In genomic region chr12:80698847-80699542, GRCh38 we compare ENCODE assay signal across 30 cellular contexts. TPM values are rescaled to one million over a fixed set of nuclear protein-coding genes. Genes with fewer than 3 reads are reported as not detected.
"Had no signal": no experiment of that assay in that cellular context is flagged by ENCODE, and none has a peak within 500 bp of the region (broad histone marks: within the 10 kb centered on the region; RNA-seq: fewer than 3 reads in every experiment).

No MANE protein-coding gene starts in this region.

- H3K9me3 ChIP-seq: adrenal gland, ascending aorta, breast epithelium, heart right ventricle, lower lobe of right lung, ovary, prostate gland, thoracic aorta, vagina had no signal

- H3K36me3 ChIP-seq: adrenal gland, ascending aorta, breast epithelium, heart right ventricle, lower lobe of right lung, ovary, prostate gland, thoracic aorta, vagina, WERI-Rb-1 had no signal

- H3K27ac Mint-ChIP-seq: activated naive CD4-positive, alpha-beta T cell treated with anti-CD3 and anti-CD28 coated beads for 36 hours; activated naive CD8-positive, alpha-beta T cell treated with anti-CD3 and anti-CD28 coated beads for 36 hours; activated T-helper 1 cell treated with anti-CD3 and anti-CD28 coated beads, Interleukin-12 subunit alpha, Interleukin-12 subunit beta, Interleukin-2, Interleukin-4 antibody, amounts not matched to agents 30 ng/mL and 10 ng/mL and 1 ng/mL, durations not matched to agents 14 hours and 24 hours and 36 hours; nephron progenitor cell; T-helper 17 cell; type B pancreatic cell had no signal

- H3K4me1 ChIP-seq: adrenal gland, ascending aorta, breast epithelium, lower lobe of right lung, prostate gland, vagina had no signal

- H3K27ac ChIP-seq: adrenal gland, ascending aorta, breast epithelium, heart right ventricle, lower lobe of right lung, ovary, prostate gland, thoracic aorta, vagina, WERI-Rb-1 had no signal

- H3K4me1 Mint-ChIP-seq: activated naive CD8-positive, alpha-beta T cell treated with anti-CD3 and anti-CD28 coated beads for 36 hours; T-helper 17 cell had no signal

- H3K9me3 Mint-ChIP-seq: activated naive CD8-positive, alpha-beta T cell treated with anti-CD3 and anti-CD28 coated beads for 36 hours; activated T-helper 1 cell treated with anti-CD3 and anti-CD28 coated beads, Interleukin-12 subunit alpha, Interleukin-12 subunit beta, Interleukin-2, Interleukin-4 antibody, amounts not matched to agents 30 ng/mL and 10 ng/mL and 1 ng/mL, durations not matched to agents 14 hours and 24 hours and 36 hours; nephron progenitor cell; type B pancreatic cell had no signal

- H3K27me3 Mint-ChIP-seq: activated naive CD8-positive, alpha-beta T cell treated with anti-CD3 and anti-CD28 coated beads for 36 hours; T-helper 17 cell had no signal

- H3K4me3 ChIP-seq: adrenal gland, ascending aorta, breast epithelium, heart right ventricle, lower lobe of right lung, ovary, prostate gland, thoracic aorta, vagina had no signal

- DNase-seq: activated CD4-positive, alpha-beta T cell treated with anti-CD3 and anti-CD28 coated beads for 48 hours; activated CD4-positive, alpha-beta T cell treated with anti-CD3 and anti-CD28 coated beads, Interleukin-2, amount 50 U/mL, for 48 hours; activated CD8-positive, alpha-beta memory T cell treated with anti-CD3 and anti-CD28 coated beads for 24 hours; activated effector memory CD4-positive, alpha-beta T cell treated with anti-CD3 and anti-CD28 coated beads, Interleukin-2, amount 50 U/mL, for 16 hours; activated naive CD4-positive, alpha-beta T cell treated with anti-CD3 and anti-CD28 coated beads for 36 hours; activated naive CD8-positive, alpha-beta T cell treated with anti-CD3 and anti-CD28 coated beads for 36 hours; adrenal gland; central memory CD4-positive, alpha-beta T cell; foreskin fibroblast; heart right ventricle; lower lobe of right lung; mesenchymal stem cell; nephron progenitor cell; ovary; stimulated activated CD4-positive, alpha-beta T cell treated with anti-CD3 and anti-CD28 coated beads, Interleukin-12 subunit alpha, Interleukin-12 subunit beta, amount 100 ng/mL, for 4 hours; stimulated activated CD4-positive, alpha-beta T cell treated with anti-CD3 and anti-CD28 coated beads, Interleukin-4, amount 100 ng/mL, for 1 hour; stimulated activated naive CD8-positive, alpha-beta T cell treated with anti-CD3 and anti-CD28 coated beads, Interleukin-15, Interleukin-2, amounts not matched to agents 100 U/mL and 50 U/mL, for 24 hours; T-helper 17 cell; T1000; WERI-Rb-1 had no signal

- H3K4me3 Mint-ChIP-seq: activated naive CD4-positive, alpha-beta T cell treated with anti-CD3 and anti-CD28 coated beads for 36 hours; activated naive CD8-positive, alpha-beta T cell treated with anti-CD3 and anti-CD28 coated beads for 36 hours; activated T-helper 1 cell treated with anti-CD3 and anti-CD28 coated beads, Interleukin-12 subunit alpha, Interleukin-12 subunit beta, Interleukin-2, Interleukin-4 antibody, amounts not matched to agents 30 ng/mL and 10 ng/mL and 1 ng/mL, durations not matched to agents 14 hours and 24 hours and 36 hours; nephron progenitor cell; T-helper 17 cell; type B pancreatic cell had no signal

- H3K27me3 ChIP-seq: adrenal gland, ascending aorta, breast epithelium, heart right ventricle, ovary, vagina had no signal

- H3K36me3 Mint-ChIP-seq: activated naive CD8-positive, alpha-beta T cell treated with anti-CD3 and anti-CD28 coated beads for 36 hours; type B pancreatic cell had no signal

- FAIRE-seq: endothelial cell of umbilical vein had no signal

RNA-seq across cellular contexts. Expression of gene MYF6, which starts 8.4 kb away (rescaled TPM):
- total RNA-seq: activated naive CD4-positive, alpha-beta T cell treated with anti-CD3 and anti-CD28 coated beads for 36 hours; activated naive CD8-positive, alpha-beta T cell treated with anti-CD3 and anti-CD28 coated beads for 36 hours; activated T-helper 1 cell treated with anti-CD3 and anti-CD28 coated beads, Interleukin-12 subunit alpha, Interleukin-12 subunit beta, Interleukin-2, Interleukin-4 antibody, amounts not matched to agents 30 ng/mL and 10 ng/mL and 1 ng/mL, durations not matched to agents 14 hours and 24 hours and 36 hours; ascending aorta; breast epithelium; endothelial cell of umbilical vein; kidney epithelial cell; left lobe of liver; lower lobe of right lung; ovary; T-helper 17 cell; thoracic aorta; vagina had no signal

RNA-seq across cellular contexts. Expression of gene MYF5, which starts 17.7 kb away (rescaled TPM):
- total RNA-seq: activated naive CD4-positive, alpha-beta T cell treated with anti-CD3 and anti-CD28 coated beads for 36 hours; activated naive CD8-positive, alpha-beta T cell treated with anti-CD3 and anti-CD28 coated beads for 36 hours; activated T-helper 1 cell treated with anti-CD3 and anti-CD28 coated beads, Interleukin-12 subunit alpha, Interleukin-12 subunit beta, Interleukin-2, Interleukin-4 antibody, amounts not matched to agents 30 ng/mL and 10 ng/mL and 1 ng/mL, durations not matched to agents 14 hours and 24 hours and 36 hours; adrenal gland; ascending aorta; breast epithelium; endothelial cell of umbilical vein; heart right ventricle; kidney epithelial cell; left lobe of liver; lower lobe of right lung; ovary; T-helper 17 cell; thoracic aorta; vagina had no signal
